Comparison of ENCODE assay signal across 15 cellular contexts in the genomic region with DNA sequence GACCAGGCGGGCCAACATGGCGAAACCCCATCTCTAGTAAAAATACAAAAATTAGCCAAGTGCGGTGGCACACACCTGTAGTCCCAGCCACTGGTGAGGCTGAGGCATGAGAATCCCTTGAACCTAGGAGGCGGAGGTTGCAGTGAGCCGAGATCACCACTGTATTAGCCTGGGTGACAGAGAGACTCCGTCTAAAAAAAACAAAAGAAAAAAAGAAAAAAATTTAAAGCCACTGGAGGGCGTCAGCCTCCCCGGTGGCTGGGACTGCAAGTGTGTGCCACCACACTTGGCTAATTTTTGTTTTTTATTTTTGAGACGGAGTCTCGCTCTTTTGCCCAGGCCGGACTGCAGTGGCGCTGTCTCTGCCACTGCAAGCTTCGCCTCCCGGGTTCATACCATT. TPM values are rescaled to one million over a fixed set of nuclear protein-coding genes. Genes with fewer than 3 reads are reported as not detected.
A peak's percentile ranks its signal among the peaks of the same experiment; 100 is the strongest.
DNase-seq lines count a peak whose midpoint lies in the region; ATAC-seq and TF ChIP-seq lines count a peak whose summit lies in the region.
"Had no signal": no experiment of that assay in that cellular context is flagged by ENCODE, and none has a peak within 500 bp of the region (broad histone marks: within the 10 kb centered on the region; RNA-seq: fewer than 3 reads in every experiment).

No MANE protein-coding gene starts in this region.

- no peaks in the 10 kb centered on the region for H3K36me3 ChIP-seq in DOHH2 (ENCODE audit: control insufficient read depth, low read length)
- H3K36me3 ChIP-seq: neural progenitor cell, upper lobe of left lung had no signal

- H3K9me3 ChIP-seq in DOHH2 (ENCODE audit: control insufficient read depth, insufficient read depth, low read length) = no peaks in the 10 kb centered on the region
- H3K9me3 ChIP-seq in T-helper 17 cell (ENCODE audit: control insufficient read depth, low read length, poor library complexity, severe bottlenecking) = no peaks in the 10 kb centered on the region
- H3K9me3 ChIP-seq: upper lobe of left lung had no signal

- H3K27ac Mint-ChIP-seq in T-helper 17 cell = peak overlapping the region; percentile 74
- H3K27ac Mint-ChIP-seq in effector memory CD8-positive, alpha-beta T cell = peak overlapping the region; percentile 19 to 47
- H3K27ac Mint-ChIP-seq: neural progenitor cell had no signal

- H3K4me1 Mint-ChIP-seq in T-helper 17 cell = peaks cover 29% of the 10 kb centered on the region
- H3K4me1 Mint-ChIP-seq in effector memory CD8-positive, alpha-beta T cell (ENCODE audit: low read depth in 2 of 2) = peaks cover 23 to 26% of the 10 kb centered on the region in 2 donors

- H3K27me3 ChIP-seq in DOHH2 (ENCODE audit: control insufficient read depth, low read length) = no peaks in the 10 kb centered on the region
- H3K27me3 ChIP-seq: neural progenitor cell, upper lobe of left lung had no signal

- ATAC-seq in T-helper 17 cell (no peak), HG03139 (IDR thresholded peaks at IDR 0.05; ENCODE audit: unreplicated experiment) (no peak)
- ATAC-seq in effector memory CD8-positive, alpha-beta T cell (replicated peaks) = no peak

- no peaks in the 10 kb centered on the region for H3K9me2 ChIP-seq in DOHH2 (replicated peaks; ENCODE audit: control insufficient read depth, low read length)

- H3K9me3 Mint-ChIP-seq in effector memory CD8-positive, alpha-beta T cell = no peaks in the 10 kb centered on the region

- DNase-seq in GM12865 (ENCODE audit: low read depth) (no peak), T-helper 17 cell (no peak), GM10248 (ENCODE audit: extremely low spot score) (no peak), HK-2 (ENCODE audit: unreplicated experiment) (no peak), ureter (ENCODE audit: low spot score) (no peak)
- DNase-seq in effector memory CD8-positive, alpha-beta T cell = no peak
- DNase-seq: activated T-cell treated with anti-CD3 and anti-CD28 coated beads, Interleukin-2, amount 50 U/mL, for 1 hour; anterior cingulate cortex; cerebellar nuclear complex; NCI-H1436; stimulated activated naive CD4-positive, alpha-beta T cell; upper lobe of left lung had no signal

- POLR2A ChIA-PET in GM10248 (lab: Yijun Ruan, JAX) = no interaction called here

- TF ChIP-seq CTCF in DOHH2 (IDR thresholded peaks at IDR 0.05; ENCODE audit: low read depth, low read length, poor library complexity, severe bottlenecking) = peak; percentile 18
- TF ChIP-seq CTCF in GM12865 (IDR thresholded peaks at IDR 0.05; ENCODE audit: insufficient read depth, low read depth, low read length, missing control alignments) = no peak
- no peak for TF ChIP-seq CTCF in GM10248 (IDR thresholded peaks at IDR 0.05; ENCODE audit: control extremely low read depth, extremely low read depth, low read depth, missing control alignments)

- no peaks in the 10 kb centered on the region for H3F3A ChIP-seq in DOHH2 (ENCODE audit: control insufficient read depth, insufficient read depth)

- H3K27ac ChIP-seq in DOHH2 (ENCODE audit: low read depth, low read length) = no peak overlapping the region
- H3K27ac ChIP-seq: neural progenitor cell, upper lobe of left lung had no signal

- CTCF ChIA-PET in GM10248 (lab: Yijun Ruan, JAX) = interaction anchor here (1.0 kb wide), 1 partner anchor 20 kb away, joined by 3 read pairs; no protein-coding TSS in a partner anchor

- peaks cover 85% of the 10 kb centered on the region for H3K79me2 ChIP-seq in DOHH2 (ENCODE audit: control insufficient read depth, low read length)

- H3K4me3 ChIP-seq in DOHH2 (ENCODE audit: low read length) (no peak overlapping the region), GM12865 (ENCODE audit: low read depth, low read length) (peak overlapping the region; percentile 33; the same call in 1 of the 2 replicates)
- H3K4me3 ChIP-seq: neural progenitor cell, upper lobe of left lung had no signal

- H3K4me2 ChIP-seq in DOHH2 (ENCODE audit: low read length) = no peak overlapping the region
- H3K4me2 ChIP-seq: neural progenitor cell had no signal

- no peak overlapping the region for H3K4me3 Mint-ChIP-seq in T-helper 17 cell
- no peak overlapping the region for H3K4me3 Mint-ChIP-seq in effector memory CD8-positive, alpha-beta T cell
- H3K4me3 Mint-ChIP-seq: neural progenitor cell had no signal

- H3K36me3 Mint-ChIP-seq in T-helper 17 cell (ENCODE audit: low read depth) = peaks cover 6% of the 10 kb centered on the region
- H3K36me3 Mint-ChIP-seq in effector memory CD8-positive, alpha-beta T cell (ENCODE audit: insufficient read depth) = peaks cover 13% of the 10 kb centered on the region

- H3K27me3 Mint-ChIP-seq in T-helper 17 cell = no peaks in the 10 kb centered on the region
- H3K27me3 Mint-ChIP-seq in effector memory CD8-positive, alpha-beta T cell = no peaks in the 10 kb centered on the region

- peaks cover 10% of the 10 kb centered on the region for H3K4me1 ChIP-seq in DOHH2 (ENCODE audit: control insufficient read depth, low read length)
- H3K4me1 ChIP-seq: neural progenitor cell had no signal

- H4K20me1 ChIP-seq in DOHH2 (ENCODE audit: control insufficient read depth, insufficient read depth, low read depth, low read length) = no peaks in the 10 kb centered on the region

RNA-seq across cellular contexts. Expression of a gene that starts 7.9 kb away (rescaled TPM):
- total RNA-seq in T-helper 17 cell = 10 to 100 TPM; 42.0 TPM
- 33.2 TPM for total RNA-seq in ureter

RNA-seq across cellular contexts. Expression of a gene that starts 22.5 kb away (rescaled TPM):
- total RNA-seq in T-helper 17 cell (1 to 10 TPM; 3.4 to 3.8 TPM), ureter (14.6 TPM)
